Comparison of ENCODE assay signal across 33 cellular contexts in genomic region chr12:105041186-105041585, GRCh38. TPM values are rescaled to one million over a fixed set of nuclear protein-coding genes. Genes with fewer than 3 reads are reported as not detected.
DNase-seq lines count a peak whose midpoint lies in the region; ATAC-seq, FAIRE-seq and TF ChIP-seq lines count a peak whose summit lies in the region.
"Had no signal": no experiment of that assay in that cellular context is flagged by ENCODE, and none has a peak within 500 bp of the region (broad histone marks: within the 10 kb centered on the region; RNA-seq: fewer than 3 reads in every experiment).

No MANE protein-coding gene starts in this region.

- no peak for TF ChIP-seq POLR2A in thyroid gland (IDR thresholded peaks at IDR 0.05)
- no peak for TF ChIP-seq POLR2A in H54 (IDR thresholded peaks at IDR 0.05; ENCODE audit: low read depth, low read length)

- H3K36me3 ChIP-seq in thyroid gland (no peaks in the 10 kb centered on the region), tibial artery (peaks cover 5 to 7% (median 5%) of the 10 kb centered on the region in 3 donors)
- H3K36me3 ChIP-seq: esophagus squamous epithelium, neural progenitor cell had no signal

- WGBS in thyroid gland, 2 donors: 13 to 26% methylated on average over 3 of the region's 3 CpGs

- no peaks in the 10 kb centered on the region for H3K9me3 ChIP-seq in thyroid gland
- no peaks in the 10 kb centered on the region for H3K9me3 ChIP-seq in tibial artery
- H3K9me3 ChIP-seq: esophagus squamous epithelium, left lung had no signal

- no peak for FAIRE-seq in H54 (lab: Jason Lieb, UNC)

- no peak for TF ChIP-seq CTCF in thyroid gland (IDR thresholded peaks at IDR 0.05)
- no peak for TF ChIP-seq CTCF in tibial artery (IDR thresholded peaks at IDR 0.05)

- H3K4me1 ChIP-seq in thyroid gland (peaks cover 23% of the 10 kb centered on the region in 2 donors), tibial artery (no peaks in the 10 kb centered on the region)
- H3K4me1 ChIP-seq: esophagus squamous epithelium, left lung, neural progenitor cell had no signal

- H3K4me3 ChIP-seq in thyroid gland (replicated peaks in 1 of 3): no peak overlapping the region
- H3K4me3 ChIP-seq in tibial artery: no peak overlapping the region
- H3K4me3 ChIP-seq: esophagus squamous epithelium, GM23248, left lung, neural progenitor cell had no signal

- H3K27ac ChIP-seq in thyroid gland (peak overlapping the region; percentile 61 to 81 (median 69)), tibial artery (no peak overlapping the region)
- H3K27ac ChIP-seq: 22Rv1, brain microvascular endothelial cell, esophagus squamous epithelium, GM23248, left lung, neural progenitor cell had no signal

- H3K27me3 ChIP-seq in thyroid gland (no peaks in the 10 kb centered on the region), tibial artery (no peaks in the 10 kb centered on the region)
- H3K27me3 ChIP-seq: brain microvascular endothelial cell, esophagus squamous epithelium, left lung, neural progenitor cell had no signal

- no peak for ATAC-seq in HG02798 (IDR thresholded peaks at IDR 0.05; ENCODE audit: poor library complexity, unreplicated experiment)
- ATAC-seq: left lung, PC-3, SK-N-SH treated with all-trans-retinoic acid at 6 μM for 48 hours had no signal

- DNase-seq in NCI-H1694 treated with DMSO at 0.1 percent for 48 hours (lab: John Stamatoyannopoulos, UW) (peak; percentile 6), NCI-H1694 (lab: John Stamatoyannopoulos, UW) (no peak), astrocyte of the hippocampus (ENCODE audit: low read depth, low spot score) (peak; percentile 88), kidney tubule cell (ENCODE audit: low spot score) (peak; percentile 63), thyroid gland (peak; percentile 80 to 87), tibial artery (no peak), H54 (ENCODE audit: insufficient read length, low spot score) (no peak)
- DNase-seq: activated CD4-positive, alpha-beta memory T cell treated with anti-CD3 and anti-CD28 coated beads, Interleukin-2, amount 10 ng/mL, durations not matched to agents 7 days and 5 days; activated CD8-positive, alpha-beta memory T cell treated with anti-CD3 and anti-CD28 coated beads, Interleukin-2, amount 50 U/mL, for 4 hours; activated naive CD4-positive, alpha-beta T cell treated with Interleukin-2 at 50 U/mL for 16 hours; brain microvascular endothelial cell; Calu3; DMS79 treated with DMSO at 0.1 percent for 48 hours; esophagus squamous epithelium; GDM1; GM23248; HFFc6; immature natural killer cell; KG1; left lung; mesendoderm; MM.1S; NCI-H2081; NCI-H526 treated with DMSO at 0.1 percent for 48 hours; PC-3; posterior cingulate gyrus; stimulated activated CD4-positive, alpha-beta T cell treated with anti-CD3 and anti-CD28 coated beads, Interleukin-4, amount 100 ng/mL, for 24 hours; T-helper 2 cell; trophoblast cell had no signal

- intact Hi-C loops in thyroid gland (cut with DNase I) (no loop called here), tibial artery (cut with DNase I; ENCODE audit: low total_unique reads) (no loop called here)

RNA-seq across cellular contexts. Expression of gene ALDH1L2, which starts 43.1 kb away (rescaled TPM):
- 1 to 10 TPM; 2.1 to 9.1 (median 4.3) TPM for total RNA-seq in thyroid gland

RNA-seq across cellular contexts. Expression of gene NOPCHAP1, which starts 55.1 kb away (rescaled TPM):
- total RNA-seq in thyroid gland: 10 to 100 TPM in 2 of 4 donors, 1 to 10 TPM in 2; 6.2 to 13.9 (median 10.6) TPM

Comparison
In these comparisons a context has a peak if more than half of its experiments do, and no peak if none do; other contexts are left out.
1. DNase-seq: peak in NCI-H1694 treated with DMSO at 0.1 percent for 48 hours (single experiment), astrocyte of the hippocampus (single experiment), kidney tubule cell (single experiment) and thyroid gland (2 of 2); none in NCI-H1694 (single experiment), tibial artery (0 of 2) and H54 (single experiment).
2. H3K27ac ChIP-seq: peak in thyroid gland (3 of 3); none in tibial artery (0 of 2).